ENCODE assay signal across 18 cellular contexts in genomic region chr9:32877103-32877502, GRCh38.
DNase-seq lines count a peak whose midpoint lies in the region; ATAC-seq lines count a peak whose summit lies in the region.
"Had no signal": no experiment of that assay in that cellular context is flagged by ENCODE, and none has a peak within 500 bp of the region (broad histone marks: within the 10 kb centered on the region; RNA-seq: fewer than 3 reads in every experiment).

No MANE protein-coding gene starts in this region.

- no peaks in the 10 kb centered on the region for H3K79me1 ChIP-seq in neuronal stem cell (ENCODE audit: low read depth, low read length)

- no peak overlapping the region for H4K8ac ChIP-seq in neuronal stem cell (ENCODE audit: low read depth, low read length)

- intact Hi-C loops in aorta (cut with DNase I): no loop called here

- H3K79me2 ChIP-seq in GM23248 (ENCODE audit: insufficient read depth): no peaks in the 10 kb centered on the region

- H2AFZ ChIP-seq in GM23248 (no peak overlapping the region), neuronal stem cell (ENCODE audit: low read length) (no peak overlapping the region)
- H2AFZ ChIP-seq: PC-9 had no signal

- H3K9me3 ChIP-seq in GM23248 (ENCODE audit: low read depth): no peaks in the 10 kb centered on the region
- H3K9me3 ChIP-seq in neuronal stem cell (replicated peaks in 1 of 2; ENCODE audit: control insufficient read depth in 2 of 2, insufficient read depth in 1 of 2, low read depth in 1 of 2, low read length in 2 of 2): no peaks in the 10 kb centered on the region
- no peaks in the 10 kb centered on the region for H3K9me3 ChIP-seq in aorta (ENCODE audit: control insufficient read depth, low read length)
- H3K9me3 ChIP-seq: HAP-1 had no signal

- no peak overlapping the region for H3K14ac ChIP-seq in neuronal stem cell (ENCODE audit: low read length)

- H4K91ac ChIP-seq in neuronal stem cell (ENCODE audit: low read depth, low read length, poor library complexity): no peak overlapping the region

- no peaks in the 10 kb centered on the region for H3K27me3 ChIP-seq in GM23248 (replicated peaks; ENCODE audit: insufficient read depth)
- H3K27me3 ChIP-seq in neuronal stem cell (ENCODE audit: control insufficient read depth in 3 of 3, insufficient read depth in 3 of 3, low read depth in 1 of 3, low read length in 3 of 3): no peaks in the 10 kb centered on the region
- no peaks in the 10 kb centered on the region for H3K27me3 ChIP-seq in aorta (ENCODE audit: control insufficient read depth in 1 of 2, insufficient read depth in 2 of 2, low read length in 1 of 2)

- H3K4me2 ChIP-seq in GM23248 (ENCODE audit: unreplicated experiment): no peak overlapping the region
- H3K4me2 ChIP-seq in neuronal stem cell (ENCODE audit: insufficient read depth, low read length, poor library complexity, severe bottlenecking): no peak overlapping the region
- H3K4me2 ChIP-seq: PC-9 had no signal

- H3K4ac ChIP-seq in neuronal stem cell (ENCODE audit: low read length): no peak overlapping the region

- H3K9ac ChIP-seq in GM23248: no peak overlapping the region
- peak overlapping the region; percentile 30 for H3K9ac ChIP-seq in neuronal stem cell (ENCODE audit: low read depth, low read length, poor library complexity)

- no peaks in the 10 kb centered on the region for H3K9me2 ChIP-seq in GM23248 (ENCODE audit: insufficient read depth)

- ATAC-seq in HG03439 (IDR thresholded peaks at IDR 0.05; ENCODE audit: unreplicated experiment): no peak
- no peak for ATAC-seq in aorta (ENCODE audit: low FRiP score)

- H3K4me1 ChIP-seq in GM23248 (ENCODE audit: insufficient read depth) (peaks cover 19% of the 10 kb centered on the region), neuronal stem cell (ENCODE audit: control insufficient read depth in 2 of 2, insufficient read depth in 1 of 2, low read depth in 1 of 2, low read length in 2 of 2) (no peaks in the 10 kb centered on the region), aorta (ENCODE audit: control insufficient read depth in 1 of 2, insufficient read depth in 2 of 2, low read length in 2 of 2) (no peaks in the 10 kb centered on the region)

- no peak overlapping the region for H2BK5ac ChIP-seq in neuronal stem cell (ENCODE audit: low read length)

- H2BK12ac ChIP-seq in neuronal stem cell (ENCODE audit: low read length): no peak overlapping the region

- WGBS in GM23248 (ENCODE audit: low coverage in 1 of 2, low lambda C conversion rate in 2 of 2, missing lambda C conversion rate in 2 of 2), 2 experiments: 31 to 32% methylated on average over 3 of the region's 3 CpGs
- no CpG with 5 or more reads among the region's 3 CpGs for WGBS in neuronal stem cell (ENCODE audit: extremely low coverage in 2 of 2, insufficient read length in 2 of 2, insufficient replicate concordance in 1 of 2), 2 donors
- 48 to 59% methylated on average over 3 of the region's 3 CpGs for WGBS in aorta, 2 donors

- no peaks in the 10 kb centered on the region for H4K20me1 ChIP-seq in GM23248 (ENCODE audit: insufficient read depth)

- no peak overlapping the region for H2AK5ac ChIP-seq in neuronal stem cell (ENCODE audit: low read depth, low read length)

- in situ Hi-C loops in GM23248 (cut with MboI): no loop called here

- no peak overlapping the region for H2BK120ac ChIP-seq in neuronal stem cell (ENCODE audit: low read depth, low read length)

- H3K36me3 ChIP-seq in GM23248 (ENCODE audit: low read depth) (no peaks in the 10 kb centered on the region), neuronal stem cell (replicated peaks in 1 of 2; ENCODE audit: control insufficient read depth in 2 of 2, insufficient read depth in 2 of 2, low read length in 2 of 2) (no peaks in the 10 kb centered on the region), aorta (ENCODE audit: control insufficient read depth in 1 of 2, insufficient read depth in 2 of 2, low read length in 1 of 2) (no peaks in the 10 kb centered on the region)
- H3K36me3 ChIP-seq: HAP-1 had no signal

- DNase-seq in GM23248 (peak; percentile 24), NCI-H526 (lab: John Stamatoyannopoulos, UW) (peak; percentile 79 to 86), epidermal melanocyte (ENCODE audit: insufficient read length, low spot score) (peak; percentile 63), neuronal stem cell (ENCODE audit: low spot score) (no peak), aorta (no peak)
- DNase-seq in activated CD8-positive, alpha-beta memory T cell treated with anti-CD3 and anti-CD28 coated beads for 24 hours: no peak
- DNase-seq: AML-193; CD4-positive, CD25-positive, alpha-beta regulatory T cell; DND-41; GDM1; IMR-90; NCI-H1436 treated with DMSO at 0.1 percent for 48 hours; NCI-H2081; NCI-H524 treated with DMSO at 0.1 percent for 48 hours; PC-9; SHP77 treated with DMSO at 0.1 percent for 48 hours had no signal

- H2BK15ac ChIP-seq in neuronal stem cell (ENCODE audit: low read length): no peak overlapping the region

- H3K23ac ChIP-seq in neuronal stem cell (ENCODE audit: low read depth, low read length, poor library complexity): no peak overlapping the region

- H3K4me3 ChIP-seq in GM23248 (no peak overlapping the region), neuronal stem cell (ENCODE audit: low read length in 2 of 2) (no peak overlapping the region), aorta (ENCODE audit: low read length in 2 of 2) (no peak overlapping the region)
- H3K4me3 ChIP-seq: HAP-1, PC-9 had no signal

- H3K18ac ChIP-seq in neuronal stem cell (ENCODE audit: low read length): no peak overlapping the region

- H3K27ac ChIP-seq in GM23248 (no peak overlapping the region), neuronal stem cell (replicated peaks; ENCODE audit: low read length) (no peak overlapping the region), aorta (ENCODE audit: low read depth in 1 of 2, low read length in 2 of 2) (no peak overlapping the region)
- H3K27ac ChIP-seq: PC-9 had no signal

- H3F3A ChIP-seq in GM23248 (ENCODE audit: insufficient read depth): no peaks in the 10 kb centered on the region

Comparison
In these comparisons a context has a peak if more than half of its experiments do, and no peak if none do; other contexts are left out.
1. DNase-seq: peak in GM23248 (single experiment), NCI-H526 (2 of 2) and epidermal melanocyte (single experiment); none in neuronal stem cell (single experiment), aorta (0 of 2) and activated CD8-positive, alpha-beta memory T cell treated with anti-CD3 and anti-CD28 coated beads for 24 hours (single experiment).